14 cellular contexts compared by ENCODE assay signal in genomic region chr20:62208805-62209755, GRCh38. TPM values are rescaled to one million over a fixed set of nuclear protein-coding genes. Genes with fewer than 3 reads are reported as not detected.
DNase-seq lines count a peak whose midpoint lies in the region; ATAC-seq and TF ChIP-seq lines count a peak whose summit lies in the region.
"Had no signal": no experiment of that assay in that cellular context is flagged by ENCODE, and none has a peak within 500 bp of the region (broad histone marks: within the 10 kb centered on the region; RNA-seq: fewer than 3 reads in every experiment).

No MANE protein-coding gene starts in this region.

- no peak overlapping the region for H3K27ac Mint-ChIP-seq in natural killer cell treated with Interleukin-12 subunit alpha and Interleukin-12 subunit beta and Interleukin-15 and Interleukin-18, amount 100 ng/mL, for 72 hours
- no peak overlapping the region for H3K27ac Mint-ChIP-seq in natural killer cell
- H3K27ac Mint-ChIP-seq: T-cell had no signal

- TF ChIP-seq CTCF in natural killer cell (IDR thresholded peaks at IDR 0.05): no peak
- peak; percentile 51 for TF ChIP-seq CTCF in RWPE2 (IDR thresholded peaks at IDR 0.05; ENCODE audit: poor library complexity, severe bottlenecking)
- no peak for TF ChIP-seq CTCF in fibroblast of mammary gland (conservative IDR thresholded peaks at IDR 0.05; ENCODE audit: control insufficient read depth, insufficient read depth, low read depth, low read length)
- TF ChIP-seq CTCF in upper lobe of right lung (IDR thresholded peaks at IDR 0.05): no peak

- peak; percentile 60 for DNase-seq in natural killer cell treated with Interleukin-12 subunit alpha and Interleukin-12 subunit beta and Interleukin-15 and Interleukin-18, amount 100 ng/mL, for 72 hours (ENCODE audit: low spot score)
- DNase-seq in natural killer cell: no peak
- DNase-seq in RWPE2 (ENCODE audit: low spot score): no peak
- peak; percentile 5 for DNase-seq in fibroblast of mammary gland (ENCODE audit: low read depth)
- DNase-seq in upper lobe of right lung: no peak
- no peak for DNase-seq in activated T-cell treated with anti-CD3 and anti-CD28 coated beads, Interleukin-2, amount 50 U/mL, for 4 hours
- DNase-seq in D341Med (ENCODE audit: low spot score): no peak
- DNase-seq: HCEC 1CT, NCI-H510A, T-cell had no signal

- H3K27me3 ChIP-seq in RWPE2 (ENCODE audit: insufficient read depth, poor library complexity, severe bottlenecking) (peaks cover 20% of the 10 kb centered on the region), upper lobe of right lung (peaks cover 21% of the 10 kb centered on the region)

- intact Hi-C loops in natural killer cell (cut with micrococcal nuclease): no loop called here
- intact Hi-C loops in upper lobe of right lung (cut with DNase I): no loop called here

- H3K4me3 ChIP-seq in RWPE2 (ENCODE audit: severe bottlenecking): no peak overlapping the region
- no peak overlapping the region for H3K4me3 ChIP-seq in fibroblast of mammary gland (ENCODE audit: control insufficient read depth, low read depth, low read length)
- H3K4me3 ChIP-seq in upper lobe of right lung: no peak overlapping the region
- H3K4me3 ChIP-seq: skin epidermis had no signal

- H3K36me3 Mint-ChIP-seq in natural killer cell treated with Interleukin-12 subunit alpha and Interleukin-12 subunit beta and Interleukin-15 and Interleukin-18, amount 100 ng/mL, for 72 hours: no peaks in the 10 kb centered on the region
- H3K36me3 Mint-ChIP-seq in natural killer cell: no peaks in the 10 kb centered on the region
- H3K36me3 Mint-ChIP-seq in activated T-cell treated with anti-CD3 and anti-CD28 coated beads, Interleukin-2, amount 50 U/mL, for 4 hours (ENCODE audit: insufficient read depth): no peaks in the 10 kb centered on the region

- H3K36me3 ChIP-seq in RWPE2 (ENCODE audit: low read depth): no peaks in the 10 kb centered on the region
- no peaks in the 10 kb centered on the region for H3K36me3 ChIP-seq in upper lobe of right lung

- H3K4me1 Mint-ChIP-seq in natural killer cell treated with Interleukin-12 subunit alpha and Interleukin-12 subunit beta and Interleukin-15 and Interleukin-18, amount 100 ng/mL, for 72 hours (ENCODE audit: low read depth in 2 of 2): no peaks in the 10 kb centered on the region
- H3K4me1 Mint-ChIP-seq in natural killer cell: no peaks in the 10 kb centered on the region
- H3K4me1 Mint-ChIP-seq in activated T-cell treated with anti-CD3 and anti-CD28 coated beads, Interleukin-2, amount 50 U/mL, for 4 hours (ENCODE audit: low read depth): no peaks in the 10 kb centered on the region
- H3K4me1 Mint-ChIP-seq: T-cell had no signal

- no peak overlapping the region for H3K27ac ChIP-seq in RWPE2 (ENCODE audit: poor library complexity, severe bottlenecking)
- H3K27ac ChIP-seq in upper lobe of right lung: no peak overlapping the region
- H3K27ac ChIP-seq: skin epidermis had no signal

- H3K9me3 Mint-ChIP-seq in natural killer cell treated with Interleukin-12 subunit alpha and Interleukin-12 subunit beta and Interleukin-15 and Interleukin-18, amount 100 ng/mL, for 72 hours: no peaks in the 10 kb centered on the region
- H3K9me3 Mint-ChIP-seq in natural killer cell: no peaks in the 10 kb centered on the region
- H3K9me3 Mint-ChIP-seq in activated T-cell treated with anti-CD3 and anti-CD28 coated beads, Interleukin-2, amount 50 U/mL, for 4 hours: no peaks in the 10 kb centered on the region
- H3K9me3 Mint-ChIP-seq: T-cell had no signal

- no peak overlapping the region for H3K4me3 Mint-ChIP-seq in natural killer cell treated with Interleukin-12 subunit alpha and Interleukin-12 subunit beta and Interleukin-15 and Interleukin-18, amount 100 ng/mL, for 72 hours
- no peak overlapping the region for H3K4me3 Mint-ChIP-seq in natural killer cell
- H3K4me3 Mint-ChIP-seq in activated T-cell treated with anti-CD3 and anti-CD28 coated beads, Interleukin-2, amount 50 U/mL, for 4 hours: no peak overlapping the region
- H3K4me3 Mint-ChIP-seq: T-cell had no signal

- no peaks in the 10 kb centered on the region for H3K27me3 Mint-ChIP-seq in natural killer cell treated with Interleukin-12 subunit alpha and Interleukin-12 subunit beta and Interleukin-15 and Interleukin-18, amount 100 ng/mL, for 72 hours
- peaks cover 0 to 3% of the 10 kb centered on the region in 2 donors for H3K27me3 Mint-ChIP-seq in natural killer cell (ENCODE audit: low read depth in 2 of 2)
- peaks cover 4% of the 10 kb centered on the region for H3K27me3 Mint-ChIP-seq in activated T-cell treated with anti-CD3 and anti-CD28 coated beads, Interleukin-2, amount 50 U/mL, for 4 hours (ENCODE audit: low read depth)

- H3K9me3 ChIP-seq in RWPE2 (ENCODE audit: severe bottlenecking) (no peaks in the 10 kb centered on the region), upper lobe of right lung (no peaks in the 10 kb centered on the region)

- H3K4me1 ChIP-seq in RWPE2 (ENCODE audit: insufficient read depth, poor library complexity, severe bottlenecking) (no peaks in the 10 kb centered on the region), upper lobe of right lung (no peaks in the 10 kb centered on the region)

- ATAC-seq in natural killer cell treated with Interleukin-12 subunit alpha and Interleukin-12 subunit beta and Interleukin-15 and Interleukin-18, amount 100 ng/mL, for 72 hours: no peak
- ATAC-seq in natural killer cell (no peak), RWPE2 (ENCODE audit: low read depth) (peak; percentile 36), upper lobe of right lung (peak; percentile 5), HG02571 (IDR thresholded peaks at IDR 0.05; ENCODE audit: unreplicated experiment) (no peak)
- ATAC-seq in activated T-cell treated with anti-CD3 and anti-CD28 coated beads, Interleukin-2, amount 50 U/mL, for 4 hours: no peak
- ATAC-seq: T-cell had no signal

RNA-seq across cellular contexts. Expression of gene HRH3, which starts 11.0 kb away (rescaled TPM):
- not detected for total RNA-seq in natural killer cell treated with Interleukin-12 subunit alpha and Interleukin-12 subunit beta and Interleukin-15 and Interleukin-18, amount 100 ng/mL, for 72 hours
- total RNA-seq in natural killer cell (not detected), upper lobe of right lung (not detected)
- total RNA-seq in activated T-cell treated with anti-CD3 and anti-CD28 coated beads, Interleukin-2, amount 50 U/mL, for 4 hours: not detected
- total RNA-seq: activated CD8-positive, alpha-beta memory T cell treated with anti-CD3 and anti-CD28 coated beads for 36 hours; LHCN-M2; T-cell had no signal

RNA-seq across cellular contexts. Expression of gene MTG2, which starts 26.3 kb away (rescaled TPM):
- total RNA-seq in natural killer cell treated with Interleukin-12 subunit alpha and Interleukin-12 subunit beta and Interleukin-15 and Interleukin-18, amount 100 ng/mL, for 72 hours: 10 to 100 TPM; 39.3 to 57.9 TPM
- 10 to 100 TPM; 16.8 to 25.8 (median 25.3) TPM for total RNA-seq in natural killer cell
- total RNA-seq in upper lobe of right lung: 26.5 TPM
- total RNA-seq in activated T-cell treated with anti-CD3 and anti-CD28 coated beads, Interleukin-2, amount 50 U/mL, for 4 hours: 10 to 100 TPM; 38.3 to 57.6 (median 49.8) TPM

RNA-seq across cellular contexts. Expression of gene OSBPL2, which starts 29.2 kb away (rescaled TPM):
- total RNA-seq in natural killer cell treated with Interleukin-12 subunit alpha and Interleukin-12 subunit beta and Interleukin-15 and Interleukin-18, amount 100 ng/mL, for 72 hours: 10 to 100 TPM; 38.7 to 47.7 TPM
- total RNA-seq in natural killer cell (100 to 1,000 TPM in 2 of 3 donors, 10 to 100 TPM in 1; 77.9 to 112 (median 104) TPM), upper lobe of right lung (52.3 TPM)
- 10 to 100 TPM; 17.5 to 22.5 (median 19.2) TPM for total RNA-seq in activated T-cell treated with anti-CD3 and anti-CD28 coated beads, Interleukin-2, amount 50 U/mL, for 4 hours

Comparison
In these comparisons a context has a peak if more than half of its experiments do, and no peak if none do; other contexts are left out.
1. DNase-seq: peak in natural killer cell treated with Interleukin-12 subunit alpha and Interleukin-12 subunit beta and Interleukin-15 and Interleukin-18, amount 100 ng/mL, for 72 hours (single experiment) and fibroblast of mammary gland (single experiment); none in natural killer cell (single experiment), RWPE2 (single experiment), upper lobe of right lung (single experiment), activated T-cell treated with anti-CD3 and anti-CD28 coated beads, Interleukin-2, amount 50 U/mL, for 4 hours (single experiment) and D341Med (single experiment).
2. ATAC-seq: peak in RWPE2 (single experiment) and upper lobe of right lung (single experiment); none in natural killer cell treated with Interleukin-12 subunit alpha and Interleukin-12 subunit beta and Interleukin-15 and Interleukin-18, amount 100 ng/mL, for 72 hours (0 of 2), natural killer cell (0 of 3), activated T-cell treated with anti-CD3 and anti-CD28 coated beads, Interleukin-2, amount 50 U/mL, for 4 hours (0 of 2) and HG02571 (single experiment).